Comparison of ENCODE assay signal across 18 cellular contexts in the genomic region with DNA sequence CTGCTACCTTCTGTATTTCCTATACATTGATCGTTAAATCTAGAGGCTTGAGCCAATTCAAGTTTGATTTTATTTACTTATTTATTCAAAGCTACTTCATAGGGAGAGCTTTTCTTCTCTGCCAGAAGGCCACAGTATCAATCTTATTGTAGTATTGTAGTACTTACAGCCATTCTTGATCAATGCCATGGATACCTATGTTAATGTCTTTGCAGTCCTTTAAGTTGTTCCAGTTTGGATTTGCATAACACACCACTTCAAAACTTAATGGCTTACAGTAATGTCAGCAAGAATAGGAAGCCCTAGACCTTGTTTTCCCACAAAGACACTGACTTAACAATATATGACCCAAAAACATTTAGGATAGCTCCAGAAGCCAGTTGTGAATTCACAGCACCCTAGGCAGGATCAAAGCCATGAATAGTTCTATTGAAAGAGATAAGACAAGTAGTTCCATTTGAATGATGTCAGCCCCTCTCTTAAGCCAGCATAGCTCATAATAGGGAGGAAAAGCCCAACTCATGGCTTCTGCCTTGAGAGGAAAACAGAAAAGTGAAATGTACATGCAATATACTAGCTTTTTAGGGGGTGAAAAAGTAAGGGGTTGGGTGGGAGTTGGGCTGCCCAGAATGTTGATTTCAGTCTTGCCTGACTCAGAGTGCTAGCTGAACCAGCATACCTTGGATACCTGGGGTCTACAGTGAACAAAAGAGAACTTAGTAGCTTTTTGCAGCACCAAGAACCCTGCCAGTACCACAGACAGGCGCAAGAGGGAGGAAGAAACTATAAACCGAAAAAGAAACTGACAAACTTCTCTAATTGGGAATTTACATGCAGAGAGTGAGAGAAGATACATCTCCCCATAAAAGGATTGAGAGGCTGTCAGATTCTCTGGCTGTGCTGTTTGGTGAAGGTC.
DNase-seq lines count a peak whose midpoint lies in the region; ATAC-seq and TF ChIP-seq lines count a peak whose summit lies in the region.
"Had no signal": no experiment of that assay in that cellular context is flagged by ENCODE, and none has a peak within 500 bp of the region (broad histone marks: within the 10 kb centered on the region; RNA-seq: fewer than 3 reads in every experiment).

No MANE protein-coding gene starts in this region.

- intact Hi-C loops in Caco-2 (cut with micrococcal nuclease; ENCODE audit: unreplicated experiment): no loop called here

- peak overlapping the region; percentile 41 for H3K27ac ChIP-seq in iPS-20b (ENCODE audit: low read length)
- no peak overlapping the region for H3K27ac ChIP-seq in upper lobe of left lung
- H3K27ac ChIP-seq: C4-2B, SJCRH30 had no signal

- POLR2A ChIA-PET in Caco-2 (lab: Charles Lee) (no interaction called here), WTC11 (lab: Charles Lee) (interaction anchor here (0.6 kb wide), 1 partner anchor 14 kb away, joined by 3 read pairs; no protein-coding TSS in a partner anchor)

- H3K4me3 Mint-ChIP-seq in Caco-2 (ENCODE audit: unreplicated experiment) (no peak overlapping the region), WTC11 (peak overlapping the region; percentile 20)

- no peak for TF ChIP-seq EP300 in upper lobe of left lung (IDR thresholded peaks at IDR 0.05)

- H3K4me3 ChIP-seq in Caco-2 (ENCODE audit: low read depth, low read length): no peak overlapping the region
- no peak overlapping the region for H3K4me3 ChIP-seq in H7 (ENCODE audit: insufficient read depth, low read depth, low read length)
- H3K4me3 ChIP-seq in iPS-20b (ENCODE audit: low read length): peak overlapping the region; percentile 34; the same call in 1 of the 2 replicates
- no peak overlapping the region for H3K4me3 ChIP-seq in upper lobe of left lung
- H3K4me3 ChIP-seq: HAP-1, K562, SJCRH30 had no signal

- no TSS peak for BruUV-seq in Caco-2 (replicated peaks; lab: Mats Ljungman, UMichigan)

- H3K27me3 ChIP-seq in Caco-2 (replicated peaks; ENCODE audit: control insufficient read depth, insufficient read depth, low read length) (no peaks in the 10 kb centered on the region), H7 (ENCODE audit: control insufficient read depth, insufficient read depth, low read length) (no peaks in the 10 kb centered on the region), iPS-20b (ENCODE audit: insufficient read depth, low read length) (no peaks in the 10 kb centered on the region), upper lobe of left lung (no peaks in the 10 kb centered on the region)
- H3K27me3 ChIP-seq: SJCRH30 had no signal

- CTCF ChIA-PET in Caco-2 (lab: Charles Lee) (interaction anchor here (0.6 to 2.1 kb wide), 2 partner anchors 16 to 893 kb away, joined by 5 to 7 read pairs; no protein-coding TSS in a partner anchor), WTC11 (lab: Charles Lee) (interaction anchor here (0.5 to 2.6 kb wide), 20 partner anchors 9 to 510 kb away, joined by 3 to 57 read pairs (median 3); no protein-coding TSS in a partner anchor)

- H3K27ac Mint-ChIP-seq in Caco-2 (ENCODE audit: unreplicated experiment) (peak overlapping the region; percentile 51), WTC11 (peak overlapping the region; percentile 97)

- H3K36me3 ChIP-seq in Caco-2 (ENCODE audit: control insufficient read depth, insufficient read depth, low read length) (no peaks in the 10 kb centered on the region), H7 (replicated peaks; ENCODE audit: control insufficient read depth, insufficient read depth, low read length) (no peaks in the 10 kb centered on the region), iPS-20b (ENCODE audit: insufficient read depth, low read depth, low read length) (no peaks in the 10 kb centered on the region; the same call in 1 of the 2 replicates), upper lobe of left lung (no peaks in the 10 kb centered on the region)
- H3K36me3 ChIP-seq: HAP-1, SJCRH30 had no signal

- peaks cover 30% of the 10 kb centered on the region for H3K9me3 Mint-ChIP-seq in Caco-2 (ENCODE audit: unreplicated experiment)
- H3K9me3 Mint-ChIP-seq in WTC11: peaks cover 42% of the 10 kb centered on the region

- H3K4me1 ChIP-seq in Caco-2 (no peaks in the 10 kb centered on the region), iPS-20b (ENCODE audit: insufficient read depth, low read length) (peaks cover 36% of the 10 kb centered on the region; the same call in 1 of the 2 replicates), upper lobe of left lung (no peaks in the 10 kb centered on the region)
- H3K4me1 ChIP-seq: SJCRH30 had no signal

- TF ChIP-seq POLR2A in upper lobe of left lung (IDR thresholded peaks at IDR 0.05): no peak

- ATAC-seq in WTC11 (peak; percentile 98), HG02678 (IDR thresholded peaks at IDR 0.05; ENCODE audit: unreplicated experiment) (no peak), GM18867 (IDR thresholded peaks at IDR 0.05; ENCODE audit: unreplicated experiment) (no peak), upper lobe of left lung (ENCODE audit: low FRiP score in 2 of 2) (no peak)
- ATAC-seq: K562 had no signal

- TF ChIP-seq CTCF in Caco-2 (IDR thresholded peaks at IDR 0.05; ENCODE audit: insufficient read depth in 1 of 2, low read depth in 1 of 2, low read length in 1 of 2, severe bottlenecking in 1 of 2, unreplicated experiment in 1 of 2) (no peak), WTC11 (IDR thresholded peaks at IDR 0.05) (no peak), upper lobe of left lung (IDR thresholded peaks at IDR 0.05) (no peak)

- H3K36me3 Mint-ChIP-seq in Caco-2 (ENCODE audit: insufficient read depth, unreplicated experiment) (no peaks in the 10 kb centered on the region), WTC11 (peaks cover 45% of the 10 kb centered on the region)

- H3K9me3 ChIP-seq in Caco-2 (peaks cover 17% of the 10 kb centered on the region), iPS-20b (ENCODE audit: insufficient read depth, low read depth, low read length) (peaks cover 31% of the 10 kb centered on the region; the same call in 1 of the 2 replicates), upper lobe of left lung (peaks cover 0 to 3% (median 0%) of the 10 kb centered on the region in 4 donors)

- no peaks in the 10 kb centered on the region for H3K27me3 Mint-ChIP-seq in Caco-2 (ENCODE audit: insufficient read depth, unreplicated experiment)
- H3K27me3 Mint-ChIP-seq in WTC11 (ENCODE audit: low read depth): no peaks in the 10 kb centered on the region

- DNase-seq in Caco-2 (no peak), H7 (peak; percentile 6), WTC11 (ENCODE audit: low spot score) (peak; percentile 34), GOT3 (lab: John Stamatoyannopoulos, UW) (no peak), upper lobe of left lung (no peak)
- DNase-seq: NCI-H1105 treated with DMSO at 0.1 percent for 48 hours, NCI-H187 treated with DMSO at 0.1 percent for 48 hours, NCI-H2171, NCI-H446 treated with DMSO at 0.1 percent for 48 hours, NCI-H748 treated with DMSO at 0.1 percent for 48 hours, RPMI8226, SJCRH30 had no signal

- H3K4me1 Mint-ChIP-seq in Caco-2 (ENCODE audit: low read depth, unreplicated experiment): no peaks in the 10 kb centered on the region
- peaks cover 55% of the 10 kb centered on the region for H3K4me1 Mint-ChIP-seq in WTC11

- WGBS in upper lobe of left lung, 2 donors: 95 to 97% methylated on average over 3 of the region's 3 CpGs

- H3K9ac ChIP-seq in iPS-20b (ENCODE audit: low read depth, low read length): peak overlapping the region; percentile 29; the same call in 1 of the 2 replicates

TF ChIP-seq in WTC11, 78 proteins besides CTCF, POLR2A, EP300 and RAD21:
- 0 out of 2 replicates have a peak, but pooled peaks have one; percentile 73 for TF ChIP-seq NR3C1 (CRISPR knock-in tag; conservative IDR thresholded peaks at IDR 0.05; ENCODE audit: low read depth)
- no peak for TF ChIP-seq PRRX2 (CRISPR knock-in tag; IDR thresholded peaks at IDR 0.05)
TF ChIP-seq in WTC11: peak in this region for 1.

Comparison
In these comparisons a context has a peak if more than half of its experiments do, and no peak if none do; other contexts are left out.
1. DNase-seq: peak in H7 (single experiment) and WTC11 (single experiment); none in Caco-2 (0 of 2), GOT3 (single experiment) and upper lobe of left lung (0 of 2).